Comparison of ENCODE assay signal across 22 cellular contexts in the genomic region with DNA sequence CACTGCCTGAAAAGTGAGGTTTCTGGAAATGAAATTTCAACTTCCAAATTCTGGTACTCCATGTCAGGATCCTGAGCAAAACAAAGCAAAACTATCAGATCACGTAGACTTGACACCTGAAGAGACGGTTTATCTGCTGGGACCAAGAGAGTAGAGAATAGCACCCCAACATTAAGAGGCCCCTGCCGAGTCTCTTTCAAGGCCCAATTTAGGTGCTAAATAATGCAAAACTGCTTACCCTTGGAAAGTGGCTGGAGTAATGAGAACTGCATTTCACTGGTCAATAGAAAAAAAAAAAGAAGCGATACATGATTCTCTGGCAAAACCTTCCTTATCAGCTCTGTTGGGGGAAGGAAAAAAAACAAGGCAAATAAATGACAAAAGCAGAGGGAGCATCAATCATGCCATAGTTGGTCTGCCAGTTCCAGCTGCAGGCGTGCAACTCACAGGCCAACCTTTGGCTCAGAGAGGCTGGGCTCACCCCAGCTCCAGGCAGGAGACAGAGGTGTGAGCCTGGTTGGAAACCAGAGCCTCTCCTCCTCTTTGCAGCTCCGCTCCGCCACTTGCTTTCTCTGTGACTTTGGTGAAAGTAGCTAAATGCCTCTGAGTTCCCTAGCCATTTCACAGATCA.
DNase-seq lines count a peak whose midpoint lies in the region; TF ChIP-seq lines count a peak whose summit lies in the region.
"Had no signal": no experiment of that assay in that cellular context is flagged by ENCODE, and none has a peak within 500 bp of the region (broad histone marks: within the 10 kb centered on the region; RNA-seq: fewer than 3 reads in every experiment).

No MANE protein-coding gene starts in this region.

- no peaks in the 10 kb centered on the region for H3K27me3 ChIP-seq in HAP-1 (ENCODE audit: low read depth)
- no peaks in the 10 kb centered on the region for H3K27me3 ChIP-seq in adrenal gland
- no peaks in the 10 kb centered on the region for H3K27me3 ChIP-seq in tibial artery
- H3K27me3 ChIP-seq: heart left ventricle had no signal

- TF ChIP-seq POLR2A in adrenal gland (IDR thresholded peaks at IDR 0.05), result no peak

- no peak overlapping the region for H3K4me3 ChIP-seq in HAP-1
- no peak overlapping the region for H3K4me3 ChIP-seq in adrenal gland
- H3K4me3 ChIP-seq in coronary artery, result no peak overlapping the region
- H3K4me3 ChIP-seq in tibial artery, result no peak overlapping the region
- H3K4me3 ChIP-seq: breast epithelium, GM12878, heart left ventricle, lung, skin epidermis had no signal

- H3K27ac ChIP-seq in adrenal gland, result no peak overlapping the region
- no peak overlapping the region for H3K27ac ChIP-seq in coronary artery
- no peak overlapping the region for H3K27ac ChIP-seq in tibial artery
- H3K27ac ChIP-seq: breast epithelium, heart left ventricle, skin epidermis had no signal

- in situ Hi-C loops in HAP-1 (cut with MboI; ENCODE audit: low sequenced_read_pairs), result no loop called here

- TF ChIP-seq CTCF in adrenal gland (IDR thresholded peaks at IDR 0.05) (no peak), coronary artery (IDR thresholded peaks at IDR 0.05) (no peak), tibial artery (IDR thresholded peaks at IDR 0.05) (no peak)

- H3K36me3 ChIP-seq in HAP-1 (replicated peaks) (no peaks in the 10 kb centered on the region), adrenal gland (replicated peaks in 1 of 2) (no peaks in the 10 kb centered on the region), tibial artery (no peaks in the 10 kb centered on the region)
- H3K36me3 ChIP-seq: breast epithelium, heart left ventricle had no signal

- intact Hi-C loops in adrenal gland (cut with DNase I) (no loop called here), tibial artery (cut with DNase I; ENCODE audit: low total_unique reads) (no loop called here)

- H3K9me3 ChIP-seq in HAP-1 (no peaks in the 10 kb centered on the region), adrenal gland (replicated peaks in 1 of 3) (no peaks in the 10 kb centered on the region), tibial artery (no peaks in the 10 kb centered on the region)
- H3K9me3 ChIP-seq: breast epithelium, heart left ventricle had no signal

- peak; percentile 95 for DNase-seq in ELF-1 (ENCODE audit: low read depth, low spot score)
- peak; percentile 27 to 50 for DNase-seq in HAP-1 (ENCODE audit: low spot score in 2 of 2)
- DNase-seq in adrenal gland, result peak; percentile 22 to 81 (median 36)
- peak; percentile 91 for DNase-seq in left kidney (ENCODE audit: low read depth, low spot score)
- DNase-seq in HuH-7 (ENCODE audit: low spot score), result no peak
- DNase-seq in coronary artery (ENCODE audit: low spot score), result no peak
- DNase-seq in tibial artery, result no peak
- DNase-seq: activated CD4-positive, CD25-positive, alpha-beta regulatory T cell treated with anti-CD3 and anti-CD28 coated beads, Interleukin-2, amount 50 U/mL, for 72 hours; activated CD8-positive, alpha-beta T cell treated with anti-CD3 and anti-CD28 coated beads, Interleukin-2, amount 10 ng/mL, durations not matched to agents 7 days and 5 days; activated gamma-delta T cell treated with Interleukin-2 at 50 U/mL for 16 hours; activated T-cell treated with anti-CD3 and anti-CD28 coated beads, Interleukin-2, amount 50 U/mL, for 1 hour; CD4-positive, alpha-beta memory T cell; DMS79 treated with DMSO at 0.1 percent for 48 hours; heart left ventricle; NCI-H1048; NCI-H2081 treated with DMSO at 0.1 percent for 48 hours; NCI-H526; stimulated activated CD4-positive, alpha-beta T cell treated with anti-CD3 and anti-CD28 coated beads, Interleukin-1b, Interleukin-23, amount 100 ng/mL, for 48 hours had no signal

- peaks cover 6% of the 10 kb centered on the region for H3K4me1 ChIP-seq in HAP-1
- no peaks in the 10 kb centered on the region for H3K4me1 ChIP-seq in adrenal gland (replicated peaks in 1 of 2)
- H3K4me1 ChIP-seq in tibial artery, result no peaks in the 10 kb centered on the region
- H3K4me1 ChIP-seq: breast epithelium, heart left ventricle had no signal

- WGBS in adrenal gland, 4 donors, result 37 to 46% (median 41%) methylated on average over 7 of the region's 7 CpGs

Comparison
In these comparisons a context has a peak if more than half of its experiments do, and no peak if none do; other contexts are left out.
1. DNase-seq: peak in ELF-1 (single experiment), HAP-1 (2 of 2), adrenal gland (7 of 7) and left kidney (single experiment); none in HuH-7 (single experiment), coronary artery (single experiment) and tibial artery (0 of 2).